Comparison of ENCODE assay signal across 9 cellular contexts in genomic region chr10:86979977-86980448, GRCh38. TPM values are rescaled to one million over a fixed set of nuclear protein-coding genes. Genes with fewer than 3 reads are reported as not detected.
DNase-seq lines count a peak whose midpoint lies in the region; ATAC-seq and TF ChIP-seq lines count a peak whose summit lies in the region.
"Had no signal": no experiment of that assay in that cellular context is flagged by ENCODE, and none has a peak within 500 bp of the region (broad histone marks: within the 10 kb centered on the region; RNA-seq: fewer than 3 reads in every experiment).

No MANE protein-coding gene starts in this region.

- DNase-seq in ascending aorta (ENCODE audit: low spot score in 2 of 2), result peak in 1 of 2 donors; percentile 86
- DNase-seq in suprapubic skin (ENCODE audit: low spot score in 2 of 2), result peak in 1 of 2 donors; percentile 59
- DNase-seq in G401 (ENCODE audit: low spot score), result no peak
- DNase-seq in NCI-H226, result no peak
- DNase-seq: activated T-cell treated with anti-CD3 and anti-CD28 coated beads for 4 hours, NCI-H1105 treated with DMSO at 0.1 percent for 48 hours had no signal

- H3K27ac ChIP-seq in ascending aorta (peak overlapping the region; percentile 93 to 95), layer of hippocampus (ENCODE audit: low read depth, low read length) (peak overlapping the region; percentile 35), suprapubic skin (peak overlapping the region; percentile 84)
- H3K27ac ChIP-seq: neutrophil had no signal

- TF ChIP-seq POLR2A in suprapubic skin (IDR thresholded peaks at IDR 0.05), result no peak

- H3K9me3 ChIP-seq in ascending aorta, result no peaks in the 10 kb centered on the region
- H3K9me3 ChIP-seq in suprapubic skin, result no peaks in the 10 kb centered on the region
- H3K9me3 ChIP-seq: neutrophil had no signal

- intact Hi-C loops in ascending aorta (cut with DNase I), result no loop called here

- H3K4me3 ChIP-seq in ascending aorta (no peak overlapping the region), suprapubic skin (no peak overlapping the region)

- in situ Hi-C loops in G401 (cut with HindIII; ENCODE audit: low sequenced_read_pairs), result no loop called here

- no peaks in the 10 kb centered on the region for H3K27me3 ChIP-seq in ascending aorta
- no peaks in the 10 kb centered on the region for H3K27me3 ChIP-seq in layer of hippocampus (ENCODE audit: control insufficient read depth, insufficient read depth, low read length)
- no peaks in the 10 kb centered on the region for H3K27me3 ChIP-seq in suprapubic skin

- H3K4me1 ChIP-seq in ascending aorta (peaks cover 9 to 16% of the 10 kb centered on the region in 2 donors), suprapubic skin (peaks cover 39% of the 10 kb centered on the region)

- no peak for TF ChIP-seq EP300 in suprapubic skin (IDR thresholded peaks at IDR 0.05)

- WGBS in suprapubic skin, result 0% methylated on average over 3 of the region's 3 CpGs

- no peaks in the 10 kb centered on the region for H3K36me3 ChIP-seq in ascending aorta
- no peaks in the 10 kb centered on the region for H3K36me3 ChIP-seq in suprapubic skin
- H3K36me3 ChIP-seq: neutrophil had no signal

- no peak for ATAC-seq in GM19023 (IDR thresholded peaks at IDR 0.05; ENCODE audit: unreplicated experiment)

- no peak for TF ChIP-seq CTCF in ascending aorta (IDR thresholded peaks at IDR 0.05)
- no peak for TF ChIP-seq CTCF in suprapubic skin (IDR thresholded peaks at IDR 0.05)

RNA-seq across cellular contexts. Expression of gene ADIRF, which starts 11.7 kb away (rescaled TPM):
- 882 TPM for total RNA-seq in ascending aorta
- total RNA-seq in suprapubic skin, result 100 to 1,000 TPM in 2 of 4 donors, 10 to 100 TPM in 2; 79.1 to 131 (median 104) TPM
- not detected in 2 replicates for total RNA-seq in G401 (2014; rRNA removed; shearing (Covaris generic))

RNA-seq across cellular contexts. Expression of gene SNCG, which starts 21.6 kb away (rescaled TPM):
- total RNA-seq in ascending aorta, result 250 TPM
- total RNA-seq in suprapubic skin, result 10 to 100 TPM; 20.7 to 27.1 (median 24.6) TPM
- 53.5 and 71.1 TPM in 2 replicates for total RNA-seq in G401 (2014; rRNA removed; shearing (Covaris generic))

RNA-seq across cellular contexts. Expression of gene MMRN2, which starts 22.6 kb away (rescaled TPM):
- total RNA-seq in ascending aorta (282 TPM), suprapubic skin (10 to 100 TPM; 23.1 to 77.6 (median 40.7) TPM)
- 7.2 and 9.7 TPM in 2 replicates for total RNA-seq in G401 (2014; rRNA removed; shearing (Covaris generic))

RNA-seq across cellular contexts. Expression of gene FAM25A, which starts 40.1 kb away (rescaled TPM):
- not detected for total RNA-seq in ascending aorta
- total RNA-seq in suprapubic skin, result 100 to 1,000 TPM; 178 to 699 (median 512) TPM
- not detected in 2 replicates for total RNA-seq in G401 (2014; rRNA removed; shearing (Covaris generic))

Comparison
In these comparisons a context has a peak if more than half of its experiments do, and no peak if none do; other contexts are left out.
1. H3K27ac ChIP-seq: peak in every context shown above with its lines; median percentile 94 in ascending aorta; 84 in suprapubic skin; 35 in layer of hippocampus.
2. RNA of gene ADIRF, which starts 11.7 kb away (total RNA-seq): 882 TPM in ascending aorta (single experiment) and 79.1 to 131 TPM in suprapubic skin; not detected in G401; every median in the first group is over 10 times any median in the second.